Comparison of ENCODE assay signal across 8 cellular contexts in genomic region chr3:101898752-101899169, GRCh38. TPM values are rescaled to one million over a fixed set of nuclear protein-coding genes. Genes with fewer than 3 reads are reported as not detected.
DNase-seq lines count a peak whose midpoint lies in the region; ATAC-seq and TF ChIP-seq lines count a peak whose summit lies in the region.

No MANE protein-coding gene starts in this region.

- BruUV-seq in PC-3 (replicated peaks; lab: Mats Ljungman, UMichigan) = no TSS peak

- H3K27ac ChIP-seq in PC-3 (ENCODE audit: low read length) = no peak overlapping the region

- CTCF ChIA-PET in PC-3 (lab: Charles Lee) (no interaction called here), HEK293T (lab: Yijun Ruan, JAX) (no interaction called here)

- no peaks in the 10 kb centered on the region for H3K79me2 ChIP-seq in PC-3 (ENCODE audit: low read length)

- H3K9ac ChIP-seq in PC-3 (ENCODE audit: low read length) = no peak overlapping the region

- H3K9me3 ChIP-seq in PC-3 (ENCODE audit: low read length) = no peaks in the 10 kb centered on the region

- no peaks in the 10 kb centered on the region for H3K36me3 ChIP-seq in PC-3 (ENCODE audit: low read depth, low read length)

- H3K9me2 ChIP-seq in PC-3 (replicated peaks; ENCODE audit: low read length) = no peaks in the 10 kb centered on the region

- POLR2A ChIA-PET in PC-3 (lab: Charles Lee; ENCODE audit: unreplicated experiment) = no interaction called here
- POLR2A ChIA-PET in HEK293T (lab: Yijun Ruan, JAX) = no interaction called here

- no peaks in the 10 kb centered on the region for H3K27me3 Mint-ChIP-seq in memory B cell

- peak; percentile 74 for ATAC-seq in GM18861 (IDR thresholded peaks at IDR 0.05; ENCODE audit: unreplicated experiment)
- ATAC-seq in HG02571 (IDR thresholded peaks at IDR 0.05; ENCODE audit: unreplicated experiment) = peak; percentile 90
- peak; percentile 96 for ATAC-seq in memory B cell (ENCODE audit: low read depth)
- no peak for ATAC-seq in PC-3

- no peaks in the 10 kb centered on the region for H3K27me3 ChIP-seq in PC-3 (ENCODE audit: low read length)

- peak overlapping the region; percentile 95 for H3K27ac Mint-ChIP-seq in memory B cell

- peak overlapping the region; percentile 47 for H3K4me3 Mint-ChIP-seq in memory B cell

- H3K4me2 ChIP-seq in PC-3 (ENCODE audit: low read length) = no peak overlapping the region

- no peak overlapping the region for H3K4me3 ChIP-seq in PC-3 (ENCODE audit: low read length)

- H3K9me3 Mint-ChIP-seq in memory B cell = no peaks in the 10 kb centered on the region

- no peaks in the 10 kb centered on the region for H3F3A ChIP-seq in PC-3 (ENCODE audit: low read length, unreplicated experiment)

- no peak for TF ChIP-seq CTCF in PC-3 (conservative IDR thresholded peaks at IDR 0.05; ENCODE audit: low read depth, low read length)

- no peaks in the 10 kb centered on the region for H3K36me3 Mint-ChIP-seq in memory B cell

- no peaks in the 10 kb centered on the region for H4K20me1 ChIP-seq in PC-3 (ENCODE audit: low read length)

- DNase-seq in KG1 (lab: John Stamatoyannopoulos, UW) (peak; percentile 40), memory B cell (ENCODE audit: low spot score in 2 of 2) (peak in 1 of 2 donors; percentile 61), HT-29 (ENCODE audit: low spot score) (no peak), PC-3 (no peak), HEK293T (ENCODE audit: extremely low spot score) (no peak)
- DNase-seq in stimulated activated CD4-positive, alpha-beta T cell treated with anti-CD3 and anti-CD28 coated beads, Interleukin-15, amount 100 ng/mL, for 24 hours = no peak

- H2AFZ ChIP-seq in PC-3 (ENCODE audit: low read length) = no peak overlapping the region

- intact Hi-C loops in PC-3 (cut with micrococcal nuclease) = no loop called here

- peaks cover 18% of the 10 kb centered on the region for H3K4me1 ChIP-seq in PC-3 (ENCODE audit: insufficient read depth, low read length)

- peaks cover 17% of the 10 kb centered on the region for H3K4me1 Mint-ChIP-seq in memory B cell

TF ChIP-seq in HEK293T, 16 proteins besides CTCF, POLR2A, EP300 and RAD21:
- no peak for TF ChIP-seq FOXA1 (IDR thresholded peaks at IDR 0.05)
- TF ChIP-seq HDGF (IDR thresholded peaks at IDR 0.05; ENCODE audit: borderline replicate concordance) = no peak
- no peak for TF ChIP-seq LEF1 (IDR thresholded peaks at IDR 0.05; ENCODE audit: borderline replicate concordance)
- no peak for TF ChIP-seq CTBP1 (IDR thresholded peaks at IDR 0.05; ENCODE audit: borderline replicate concordance)
- no peak for TF ChIP-seq TARDBP (IDR thresholded peaks at IDR 0.05)
- no peak for TF ChIP-seq BHLHE40 (IDR thresholded peaks at IDR 0.05; ENCODE audit: borderline replicate concordance)
- TF ChIP-seq L3MBTL2 (conservative IDR thresholded peaks at IDR 0.05) = no peak
- TF ChIP-seq ARNT (IDR thresholded peaks at IDR 0.05) = no peak
- no peak for TF ChIP-seq NFRKB (IDR thresholded peaks at IDR 0.05)
- TF ChIP-seq ELF4 (IDR thresholded peaks at IDR 0.05) = no peak
- TF ChIP-seq SUZ12 (IDR thresholded peaks at IDR 0.05) = no peak
- no peak for TF ChIP-seq SP1 (IDR thresholded peaks at IDR 0.05)
- no peak for TF ChIP-seq ZNF384 (IDR thresholded peaks at IDR 0.05)
- no peak for TF ChIP-seq FOXM1 (IDR thresholded peaks at IDR 0.05; ENCODE audit: borderline replicate concordance)

RNA-seq across cellular contexts. Expression of gene NFKBIZ, which starts 49.4 kb away (rescaled TPM):
- 51.0 and 53.2 TPM in 2 replicates for total RNA-seq in HT-29 (2014; rRNA removed; shearing (Covaris generic))
- total RNA-seq in PC-3 (2014; rRNA removed) = 63.0 and 70.2 TPM in 2 replicates
